9 cellular contexts compared by ENCODE assay signal in the genomic region with DNA sequence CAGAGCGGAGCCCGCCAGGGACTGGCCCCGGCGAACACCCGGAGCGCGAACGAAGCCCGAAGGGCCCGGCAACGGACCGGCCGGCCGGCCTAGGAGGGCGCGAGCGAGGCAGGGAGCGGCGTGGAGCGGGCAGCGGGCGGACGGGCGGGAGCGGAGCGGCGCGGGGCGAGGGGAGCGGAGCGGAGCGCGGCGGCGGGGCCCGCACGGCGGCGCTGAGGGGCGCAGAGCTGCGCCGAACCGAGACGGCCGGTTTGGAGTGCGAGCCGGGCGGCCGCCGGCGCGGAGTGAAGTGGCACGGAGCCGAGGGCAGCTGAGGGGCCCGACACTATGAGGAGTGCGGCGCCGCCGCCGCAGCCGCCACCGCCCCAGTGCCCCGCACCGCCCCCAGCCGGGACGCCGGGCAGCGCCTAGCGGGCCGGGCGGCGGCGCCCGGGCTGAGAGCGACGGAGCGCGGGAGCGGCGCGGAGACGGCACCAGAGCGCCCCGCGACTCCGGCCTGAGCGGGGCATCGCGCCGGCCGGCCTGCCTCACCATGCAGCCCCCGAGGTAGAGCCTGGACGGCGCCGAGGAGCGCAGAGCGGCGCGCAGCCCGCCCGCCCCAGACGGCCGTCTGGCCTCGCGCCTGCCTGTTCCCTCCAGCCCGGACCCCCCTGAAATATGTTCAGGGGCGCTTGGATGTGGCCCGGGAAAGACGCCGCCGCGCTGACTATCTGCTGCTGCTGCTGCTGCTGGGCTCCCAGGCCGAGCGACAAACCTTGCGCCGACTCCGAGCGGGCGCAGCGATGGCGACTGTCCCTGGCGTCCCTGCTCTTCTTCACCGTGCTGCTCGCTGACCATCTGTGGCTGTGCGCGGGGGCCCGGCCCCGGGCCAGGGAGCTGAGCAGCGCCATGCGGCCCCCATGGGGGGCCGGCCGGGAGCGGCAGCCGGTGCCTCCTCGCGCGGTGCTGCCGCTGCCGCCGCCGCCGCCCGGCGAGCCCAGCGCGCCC. TPM values are rescaled to one million over a fixed set of nuclear protein-coding genes. Genes with fewer than 3 reads are reported as not detected.
DNase-seq lines count a peak whose midpoint lies in the region; ATAC-seq and TF ChIP-seq lines count a peak whose summit lies in the region.
"Had no signal": no experiment of that assay in that cellular context is flagged by ENCODE, and none has a peak within 500 bp of the region (broad histone marks: within the 10 kb centered on the region; RNA-seq: fewer than 3 reads in every experiment).

No MANE protein-coding gene starts in this region.

- H3K27me3 ChIP-seq in body of pancreas (no peaks in the 10 kb centered on the region), lung (ENCODE audit: control insufficient read depth, insufficient read depth) (no peaks in the 10 kb centered on the region), upper lobe of left lung (peaks cover 0 to 26% (median 1%) of the 10 kb centered on the region in 4 donors)

- intact Hi-C loops in body of pancreas (cut with DNase I), result no loop called here

- H3K27ac Mint-ChIP-seq in activated naive CD4-positive, alpha-beta T cell treated with anti-CD3 and anti-CD28 coated beads, Interleukin-2, amount 10 ng/mL, durations not matched to agents 7 days and 5 days, result no peak overlapping the region
- H3K27ac Mint-ChIP-seq: CD8-positive, alpha-beta memory T cell had no signal

- H3K36me3 ChIP-seq in body of pancreas (replicated peaks in 1 of 2; ENCODE audit: insufficient read depth in 1 of 2, low read depth in 2 of 2) (no peaks in the 10 kb centered on the region), lung (ENCODE audit: control insufficient read depth in 2 of 2, insufficient read depth in 2 of 2, low read length in 2 of 2) (no peaks in the 10 kb centered on the region), upper lobe of left lung (no peaks in the 10 kb centered on the region)

- CTCF ChIA-PET in activated naive CD4-positive, alpha-beta T cell treated with anti-CD3 and anti-CD28 coated beads, Interleukin-2, amount 10 ng/mL, durations not matched to agents 7 days and 5 days (lab: Charles Lee), result no interaction called here

- no peak for TF ChIP-seq EP300 in upper lobe of left lung (IDR thresholded peaks at IDR 0.05)

- peak overlapping the region; percentile 73 for H3K4me3 Mint-ChIP-seq in activated naive CD4-positive, alpha-beta T cell treated with anti-CD3 and anti-CD28 coated beads, Interleukin-2, amount 10 ng/mL, durations not matched to agents 7 days and 5 days

- WGBS in body of pancreas, 2 donors, result 1% methylated on average over 75 of the region's 146 CpGs; no CpG with 5 or more reads in 1 of the 2 donors
- 0 to 39% methylated on average over 23 to 146 of the region's 146 CpGs for WGBS in lung, 2 donors
- WGBS in upper lobe of left lung, 2 donors, result 0 to 49% methylated on average over 13 to 72 of the region's 146 CpGs

- H3K27me3 Mint-ChIP-seq in activated naive CD4-positive, alpha-beta T cell treated with anti-CD3 and anti-CD28 coated beads, Interleukin-2, amount 10 ng/mL, durations not matched to agents 7 days and 5 days, result peaks cover 60% of the 10 kb centered on the region

- H3K27ac ChIP-seq in body of pancreas (peak overlapping the region in 2 of 4 donors; percentile 21 to 70), lung (ENCODE audit: low read depth in 1 of 2, low read length in 1 of 2) (no peak overlapping the region), upper lobe of left lung (no peak overlapping the region)

- H3K4me1 ChIP-seq in body of pancreas (peaks cover 14% of the 10 kb centered on the region), lung (ENCODE audit: control insufficient read depth in 2 of 2, insufficient read depth in 2 of 2, low read length in 2 of 2) (no peaks in the 10 kb centered on the region), upper lobe of left lung (peaks cover 0 to 21% (median 3%) of the 10 kb centered on the region in 4 donors)

- H3K9me3 ChIP-seq in body of pancreas, result no peaks in the 10 kb centered on the region
- H3K9me3 ChIP-seq in lung (ENCODE audit: control insufficient read depth in 2 of 2, insufficient read depth in 1 of 2, low read length in 1 of 2), result peaks cover 0 to 7% of the 10 kb centered on the region in 2 donors
- H3K9me3 ChIP-seq in upper lobe of left lung, result no peaks in the 10 kb centered on the region

- H3K9me3 Mint-ChIP-seq in activated naive CD4-positive, alpha-beta T cell treated with anti-CD3 and anti-CD28 coated beads, Interleukin-2, amount 10 ng/mL, durations not matched to agents 7 days and 5 days, result no peaks in the 10 kb centered on the region

- H3K36me3 Mint-ChIP-seq in activated naive CD4-positive, alpha-beta T cell treated with anti-CD3 and anti-CD28 coated beads, Interleukin-2, amount 10 ng/mL, durations not matched to agents 7 days and 5 days, result peaks cover 2% of the 10 kb centered on the region
- H3K36me3 Mint-ChIP-seq: CD8-positive, alpha-beta memory T cell had no signal

- peaks cover 8% of the 10 kb centered on the region for H3K4me1 Mint-ChIP-seq in activated naive CD4-positive, alpha-beta T cell treated with anti-CD3 and anti-CD28 coated beads, Interleukin-2, amount 10 ng/mL, durations not matched to agents 7 days and 5 days

- ATAC-seq in body of pancreas (peak; percentile 27), lung (ENCODE audit: insufficient read depth, low FRiP score) (no peak), upper lobe of left lung (ENCODE audit: low FRiP score in 2 of 2) (peak in 1 of 2 donors; percentile 34)

- TF ChIP-seq POLR2A in body of pancreas (IDR thresholded peaks at IDR 0.05) (no peak), upper lobe of left lung (IDR thresholded peaks at IDR 0.05) (no peak)

- TF ChIP-seq CTCF in body of pancreas (IDR thresholded peaks at IDR 0.05) (no peak), lung (IDR thresholded peaks at IDR 0.05; ENCODE audit: control extremely low read depth, extremely low read depth) (no peak), upper lobe of left lung (IDR thresholded peaks at IDR 0.05) (no peak)

- H3K4me3 ChIP-seq in body of pancreas (peak overlapping the region in 1 of 2 donors; percentile 25), lung (no peak overlapping the region), upper lobe of left lung (peak overlapping the region in 3 of 4 donors; percentile 40 to 48 (median 46))

- no peak for DNase-seq in activated naive CD4-positive, alpha-beta T cell treated with anti-CD3 and anti-CD28 coated beads, Interleukin-2, amount 10 ng/mL, durations not matched to agents 7 days and 5 days
- no peak for DNase-seq in activated naive CD4-positive, alpha-beta T cell (lab: John Stamatoyannopoulos, UW)
- DNase-seq in body of pancreas (no peak), lung (ENCODE audit: low spot score) (peak; percentile 15), upper lobe of left lung (peak in 1 of 2 donors; percentile 52), epidermal melanocyte (ENCODE audit: insufficient read length, low spot score) (no peak), NCI-H2107 (lab: John Stamatoyannopoulos, UW) (no peak), NCI-H226 (no peak)
- DNase-seq: CD8-positive, alpha-beta memory T cell had no signal

RNA-seq across cellular contexts. Expression of gene NALF2, which starts 0.8 kb away (rescaled TPM):
- 1 to 10 TPM in 1 of 2 donors, under 1 TPM in 1; 0.66 to 1.0 TPM for total RNA-seq in body of pancreas
- under 1 TPM; 0.11 to 0.43 TPM for total RNA-seq in lung
- under 1 TPM; 0.12 to 0.33 TPM for polyA plus RNA-seq in lung
- total RNA-seq in upper lobe of left lung, result under 1 TPM in 3 of 6 donors, not detected in 3; 0.06 to 0.37 (median 0.15) TPM
- polyA plus RNA-seq: CD8-positive, alpha-beta memory T cell had no signal
